In the genomic region with DNA sequence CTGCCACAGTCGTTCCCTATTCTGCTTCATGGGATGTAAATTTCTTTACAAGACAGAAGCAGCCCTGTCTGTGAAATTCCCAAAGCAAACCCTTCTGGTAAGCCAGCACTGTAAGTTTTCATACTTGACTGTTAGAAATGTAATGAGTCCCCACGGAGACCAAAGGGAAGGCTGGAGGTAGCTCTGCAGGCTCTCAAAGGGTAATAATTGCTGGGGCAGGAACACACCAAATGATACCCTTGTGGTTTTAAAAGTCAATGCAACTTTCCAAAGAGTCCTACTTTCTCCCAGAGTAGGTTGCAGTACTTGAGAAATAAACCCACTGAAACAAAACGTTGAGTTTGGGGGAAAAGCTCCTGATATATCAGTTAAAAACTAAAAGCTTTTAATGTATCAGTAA, we compare ENCODE assay signal across 28 cellular contexts.
DNase-seq lines count a peak whose midpoint lies in the region; ATAC-seq and TF ChIP-seq lines count a peak whose summit lies in the region.
"Had no signal": no experiment of that assay in that cellular context is flagged by ENCODE, and none has a peak within 500 bp of the region (broad histone marks: within the 10 kb centered on the region; RNA-seq: fewer than 3 reads in every experiment).

No MANE protein-coding gene starts in this region.

- peaks cover 41% of the 10 kb centered on the region for H3F3A ChIP-seq in PC-9 (ENCODE audit: insufficient read depth, low read depth)

- H3K4me2 ChIP-seq in BLaER1 treated with 17β-estradiol and CSF1 and Interleukin-3, amounts not matched to agents 10 nM and 100 nM = peak overlapping the region; percentile 2 to 98 (median 92); a peak in 17 of 22 replicates
- peak overlapping the region; percentile 44; the same call in 1 of the 2 replicates for H3K4me2 ChIP-seq in PC-9

- H3K36me3 ChIP-seq in BLaER1 treated with 17β-estradiol and CSF1 and Interleukin-3, amounts not matched to agents 10 nM and 100 nM = no peaks in the 10 kb centered on the region
- H3K36me3 ChIP-seq in PC-9 (ENCODE audit: low read depth) = no peaks in the 10 kb centered on the region
- H3K36me3 ChIP-seq in gastrocnemius medialis = no peaks in the 10 kb centered on the region
- H3K36me3 ChIP-seq: esophagus muscularis mucosa, pancreas, thoracic aorta had no signal

- intact Hi-C loops in PC-9 (cut with micrococcal nuclease; ENCODE audit: unreplicated experiment) = loop anchor here (2.0 to 5.0 kb wide), 2 partner anchors 17 to 201 kb away; no protein-coding TSS in a partner anchor
- intact Hi-C loops in gastrocnemius medialis (cut with DNase I; ENCODE audit: low total_unique reads) = no loop called here

- CTCF ChIA-PET in PC-9 (lab: Charles Lee) = interaction anchor here (0.7 to 0.8 kb wide), 3 partner anchors 69 to 128 kb away, joined by 3 to 7 read pairs (median 4); no protein-coding TSS in a partner anchor

- peaks cover 41 to 62% (median 47%) of the 10 kb centered on the region in 10 experiments for H3K4me1 ChIP-seq in BLaER1 treated with 17β-estradiol and CSF1 and Interleukin-3, amounts not matched to agents 10 nM and 100 nM
- H3K4me1 ChIP-seq in PC-9 (replicated peaks; ENCODE audit: insufficient read depth) (peaks cover 40% of the 10 kb centered on the region), foreskin keratinocyte (peaks cover 9% of the 10 kb centered on the region), gastrocnemius medialis (peaks cover 17 to 22% of the 10 kb centered on the region in 2 donors)

- POLR2A ChIA-PET in PC-9 (lab: Charles Lee; ENCODE audit: unreplicated experiment) = no interaction called here

- H3K9me3 ChIP-seq in BLaER1 treated with 17β-estradiol and CSF1 and Interleukin-3, amounts not matched to agents 10 nM and 100 nM (replicated peaks in 1 of 11) = no peaks in the 10 kb centered on the region
- H3K9me3 ChIP-seq in PC-9 (ENCODE audit: insufficient read depth, low read depth) = no peaks in the 10 kb centered on the region
- H3K9me3 ChIP-seq in gastrocnemius medialis = no peaks in the 10 kb centered on the region
- H3K9me3 ChIP-seq: esophagus muscularis mucosa, pancreas, thoracic aorta had no signal

- TF ChIP-seq POLR2A in gastrocnemius medialis (IDR thresholded peaks at IDR 0.05) = no peak

- in situ Hi-C loops in gastrocnemius medialis (cut with MboI; ENCODE audit: low sequenced_read_pairs in 4 of 4) = loop anchor here in 2 of 4 donors (10.0 kb wide), 1 partner anchor 59 kb away; no protein-coding TSS in a partner anchor

- H3K9ac ChIP-seq in BLaER1 treated with 17β-estradiol and CSF1 and Interleukin-3, amounts not matched to agents 10 nM and 100 nM = no peak overlapping the region

- H3K79me2 ChIP-seq in PC-9 (ENCODE audit: low read depth) = no peaks in the 10 kb centered on the region

- no TSS peak for BruUV-seq in PC-9 (replicated peaks; lab: Mats Ljungman, UMichigan)

- ATAC-seq in foreskin keratinocyte = no peak
- no peak for ATAC-seq in gastrocnemius medialis
- ATAC-seq in GM18870 (IDR thresholded peaks at IDR 0.05; ENCODE audit: unreplicated experiment) = no peak
- ATAC-seq: activated CD8-positive, alpha-beta memory T cell treated with anti-CD3 and anti-CD28 coated beads, Interleukin-2, amount 10 ng/mL, durations not matched to agents 7 days and 5 days; left ventricle myocardium superior; pancreas; right cardiac atrium had no signal

- H3K9me2 ChIP-seq in PC-9 (ENCODE audit: insufficient read depth) = no peaks in the 10 kb centered on the region

- H2AFZ ChIP-seq in PC-9 = no peak overlapping the region

- H3K27me3 ChIP-seq in BLaER1 treated with 17β-estradiol and CSF1 and Interleukin-3, amounts not matched to agents 10 nM and 100 nM = peaks cover 0 to 12% (median 0%) of the 10 kb centered on the region in 11 experiments; a peak in 3 of 22 replicates
- H3K27me3 ChIP-seq in PC-9 (ENCODE audit: insufficient read depth, low read depth) (no peaks in the 10 kb centered on the region), foreskin keratinocyte (no peaks in the 10 kb centered on the region), gastrocnemius medialis (no peaks in the 10 kb centered on the region)
- H3K27me3 ChIP-seq: esophagus muscularis mucosa, pancreas had no signal

- H3K27ac ChIP-seq in BLaER1 treated with 17β-estradiol and CSF1 and Interleukin-3, amounts not matched to agents 10 nM and 100 nM = peak overlapping the region in 2 of 11 experiments; percentile 83 to 87; a peak in 2 of 22 replicates
- H3K27ac ChIP-seq in PC-9 = no peak overlapping the region; the same call in 1 of the 2 replicates
- no peak overlapping the region for H3K27ac ChIP-seq in foreskin keratinocyte
- no peak overlapping the region for H3K27ac ChIP-seq in gastrocnemius medialis
- H3K27ac ChIP-seq: thoracic aorta had no signal

- 0 out of 3 replicates have a peak, but pooled peaks have one; percentile 8 for TF ChIP-seq CTCF in GM12872 (IDR thresholded peaks at IDR 0.05; ENCODE audit: insufficient read depth, low read depth, low read length)
- TF ChIP-seq CTCF in PC-9 (conservative IDR thresholded peaks at IDR 0.05) = 0 out of 2 replicates have a peak, but pooled peaks have one; percentile 6
- TF ChIP-seq CTCF in foreskin keratinocyte (conservative IDR thresholded peaks at IDR 0.05) = peak; percentile 3
- TF ChIP-seq CTCF in gastrocnemius medialis (IDR thresholded peaks at IDR 0.05 in 4 of 5, conservative IDR thresholded peaks at IDR 0.05 in 1 of 5) = no peak

- no peak overlapping the region for H3K4me3 ChIP-seq in BLaER1 treated with 17β-estradiol and CSF1 and Interleukin-3, amounts not matched to agents 10 nM and 100 nM
- no peak overlapping the region for H3K4me3 ChIP-seq in PC-9
- H3K4me3 ChIP-seq in gastrocnemius medialis = no peak overlapping the region
- H3K4me3 ChIP-seq: esophagus muscularis mucosa, pancreas, thoracic aorta had no signal

- DNase-seq in PC-9 (no peak), foreskin keratinocyte (no peak), gastrocnemius medialis (no peak)
- no peak for DNase-seq in activated CD8-positive, alpha-beta memory T cell treated with anti-CD3 and anti-CD28 coated beads, Interleukin-2, amount 50 U/mL, for 48 hours
- DNase-seq: activated CD4-positive, alpha-beta T cell treated with anti-CD3 and anti-CD28 coated beads, Interleukin-2, amount 10 ng/mL, durations not matched to agents 7 days and 5 days; activated CD8-positive, alpha-beta memory T cell treated with anti-CD3 and anti-CD28 coated beads, Interleukin-2, amount 10 ng/mL, durations not matched to agents 7 days and 5 days; activated naive CD4-positive, alpha-beta T cell treated with anti-CD3 and anti-CD28 coated beads for 36 hours; amniotic stem cell; CD4-positive, CD25-positive, alpha-beta regulatory T cell; cortex of kidney; DMS53; GDM1; islet precursor cell; left ventricle myocardium superior; NCI-H1105; NCI-H2171; NCI-H524 treated with DMSO at 0.1 percent for 48 hours; nephron progenitor cell; pancreas; right cardiac atrium; stimulated activated CD4-positive, alpha-beta T cell treated with anti-CD3 and anti-CD28 coated beads, Interleukin-12 subunit alpha, Interleukin-12 subunit beta, amount 100 ng/mL, for 4 hours; stimulated activated CD4-positive, alpha-beta T cell treated with anti-CD3 and anti-CD28 coated beads, Interleukin-4, amount 100 ng/mL, for 24 hours; stimulated activated naive CD4-positive, alpha-beta T cell had no signal

- no peaks in the 10 kb centered on the region for H4K20me1 ChIP-seq in BLaER1 treated with 17β-estradiol and CSF1 and Interleukin-3, amounts not matched to agents 10 nM and 100 nM
- no peaks in the 10 kb centered on the region for H4K20me1 ChIP-seq in PC-9 (ENCODE audit: insufficient read depth)

Comparison
In these comparisons a context has a peak if more than half of its experiments do, and no peak if none do; other contexts are left out.
1. CTCF ChIP-seq: peak in GM12872 (single experiment), PC-9 (single experiment) and foreskin keratinocyte (single experiment); none in gastrocnemius medialis (0 of 5).